21 cellular contexts compared by ENCODE assay signal in the genomic region with DNA sequence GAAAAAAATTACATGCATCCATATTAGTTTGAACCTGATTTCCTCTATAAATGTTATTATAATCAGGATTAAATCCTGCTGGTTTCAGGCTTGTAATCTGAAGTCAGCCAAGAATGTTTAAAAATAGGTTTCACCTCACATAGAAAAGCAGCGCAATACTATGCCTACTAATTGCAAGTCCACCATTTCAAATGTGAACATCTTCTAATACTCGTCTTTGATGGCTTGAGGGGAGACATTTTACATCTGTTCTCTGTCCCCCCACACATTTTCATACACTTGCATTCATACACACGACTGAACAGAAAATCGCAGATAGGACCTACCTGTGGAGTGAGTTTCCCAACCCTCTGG. TPM values are rescaled to one million over a fixed set of nuclear protein-coding genes. Genes with fewer than 3 reads are reported as not detected.
"Had no signal": no experiment of that assay in that cellular context is flagged by ENCODE, and none has a peak within 500 bp of the region (broad histone marks: within the 10 kb centered on the region; RNA-seq: fewer than 3 reads in every experiment).

No MANE protein-coding gene starts in this region.

- H3K27me3 Mint-ChIP-seq: effector memory CD8-positive, alpha-beta T cell; natural killer cell treated with Interleukin-12 subunit alpha and Interleukin-12 subunit beta and Interleukin-15 and Interleukin-18, amount 100 ng/mL, for 72 hours; stimulated activated naive B cell treated with anti-CD40 and anti-IgM and Interleukin-4, amounts not matched to agents 10 μg/mL and 1 μg/mL and 100 μg/mL, for 72 hours; stimulated activated naive CD8-positive, alpha-beta T cell treated with anti-CD3 and anti-CD28 coated beads, Interleukin-15, Interleukin-2, amounts not matched to agents 100 ng/mL and 50 ng/mL, for 24 hours had no signal

- H3K36me3 ChIP-seq: gastrocnemius medialis, lower lobe of right lung, prostate gland, right atrium auricular region, spleen, thoracic aorta, upper lobe of left lung had no signal

- H3K9me3 ChIP-seq: gastrocnemius medialis, lower lobe of right lung, mucosa of descending colon, prostate gland, right atrium auricular region, upper lobe of left lung had no signal

- H3K27me3 ChIP-seq: gastrocnemius medialis, right atrium auricular region, spleen, upper lobe of left lung had no signal

- H3K9me3 Mint-ChIP-seq: effector memory CD8-positive, alpha-beta T cell; natural killer cell treated with Interleukin-12 subunit alpha and Interleukin-12 subunit beta and Interleukin-15 and Interleukin-18, amount 100 ng/mL, for 72 hours; stimulated activated naive CD8-positive, alpha-beta T cell treated with anti-CD3 and anti-CD28 coated beads, Interleukin-15, Interleukin-2, amounts not matched to agents 100 ng/mL and 50 ng/mL, for 24 hours had no signal

- H3K4me3 ChIP-seq: coronary artery, gastrocnemius medialis, lower lobe of right lung, mucosa of descending colon, prostate gland, right atrium auricular region, skin epidermis, spleen, thoracic aorta, upper lobe of left lung had no signal

- H3K4me1 ChIP-seq: gastrocnemius medialis, lower lobe of right lung, parathyroid adenoma, prostate gland, right atrium auricular region, spleen, upper lobe of left lung had no signal

- H2AFZ ChIP-seq: parathyroid adenoma had no signal

- H3K27ac ChIP-seq: coronary artery, gastrocnemius medialis, lower lobe of right lung, parathyroid adenoma, prostate gland, right atrium auricular region, skin epidermis, spleen, thoracic aorta, upper lobe of left lung had no signal

- H3K9ac ChIP-seq: parathyroid adenoma had no signal

- H3K27ac Mint-ChIP-seq: effector memory CD8-positive, alpha-beta T cell; mesothelial cell of epicardium; naive B cell; natural killer cell treated with Interleukin-12 subunit alpha and Interleukin-12 subunit beta and Interleukin-15 and Interleukin-18, amount 100 ng/mL, for 72 hours; stimulated activated naive B cell treated with anti-CD40 and anti-IgM and Interleukin-4, amounts not matched to agents 10 μg/mL and 1 μg/mL and 100 μg/mL, for 72 hours; stimulated activated naive CD8-positive, alpha-beta T cell treated with anti-CD3 and anti-CD28 coated beads, Interleukin-15, Interleukin-2, amounts not matched to agents 100 ng/mL and 50 ng/mL, for 24 hours had no signal

- DNase-seq: effector memory CD8-positive, alpha-beta T cell; foreskin fibroblast; gastrocnemius medialis; head of caudate nucleus; left ventricle myocardium superior; lower lobe of right lung; mucosa of descending colon; naive B cell; spleen; stimulated activated CD4-positive, alpha-beta T cell treated with anti-CD3 and anti-CD28 coated beads, Interleukin-2, amount 100 ng/mL, for 48 hours; stimulated activated naive B cell treated with anti-CD40 and anti-IgM and Interleukin-4, amounts not matched to agents 10 μg/mL and 1 μg/mL and 100 μg/mL, for 72 hours had no signal

- H3K4me3 Mint-ChIP-seq: effector memory CD8-positive, alpha-beta T cell; naive B cell; natural killer cell treated with Interleukin-12 subunit alpha and Interleukin-12 subunit beta and Interleukin-15 and Interleukin-18, amount 100 ng/mL, for 72 hours; stimulated activated naive B cell treated with anti-CD40 and anti-IgM and Interleukin-4, amounts not matched to agents 10 μg/mL and 1 μg/mL and 100 μg/mL, for 72 hours; stimulated activated naive CD8-positive, alpha-beta T cell treated with anti-CD3 and anti-CD28 coated beads, Interleukin-15, Interleukin-2, amounts not matched to agents 100 ng/mL and 50 ng/mL, for 24 hours had no signal

- H3K4me1 Mint-ChIP-seq: naive B cell; stimulated activated naive B cell treated with anti-CD40 and anti-IgM and Interleukin-4, amounts not matched to agents 10 μg/mL and 1 μg/mL and 100 μg/mL, for 72 hours had no signal

- H3K36me3 Mint-ChIP-seq: naive B cell; stimulated activated naive B cell treated with anti-CD40 and anti-IgM and Interleukin-4, amounts not matched to agents 10 μg/mL and 1 μg/mL and 100 μg/mL, for 72 hours had no signal

RNA-seq across cellular contexts. Expression of a gene that starts 41.8 kb away (rescaled TPM):
- total RNA-seq: natural killer cell treated with Interleukin-12 subunit alpha and Interleukin-12 subunit beta and Interleukin-15 and Interleukin-18, amount 100 ng/mL, for 72 hours had no signal
